In genomic region chr17:33647976-33648375, GRCh38 we compare ENCODE assay signal across 10 cellular contexts.
DNase-seq lines count a peak whose midpoint lies in the region; ATAC-seq and TF ChIP-seq lines count a peak whose summit lies in the region.
"Had no signal": no experiment of that assay in that cellular context is flagged by ENCODE, and none has a peak within 500 bp of the region (broad histone marks: within the 10 kb centered on the region; RNA-seq: fewer than 3 reads in every experiment).

No MANE protein-coding gene starts in this region.

- H3K27ac ChIP-seq in thyroid gland (no peak overlapping the region), ovary (no peak overlapping the region)
- H3K27ac ChIP-seq in naive thymus-derived CD4-positive, alpha-beta T cell (ENCODE audit: low read depth, low read length): no peak overlapping the region
- H3K27ac ChIP-seq: BLaER1 treated with 17β-estradiol and CSF1 and Interleukin-3, amounts not matched to agents 10 nM and 100 nM had no signal

- TF ChIP-seq CTCF in thyroid gland (IDR thresholded peaks at IDR 0.05): peak in 1 of 6 experiments; percentile 24
- TF ChIP-seq CTCF in ovary (IDR thresholded peaks at IDR 0.05): no peak

- H3K9me3 ChIP-seq in thyroid gland (no peaks in the 10 kb centered on the region), ovary (no peaks in the 10 kb centered on the region)
- no peaks in the 10 kb centered on the region for H3K9me3 ChIP-seq in naive thymus-derived CD4-positive, alpha-beta T cell (ENCODE audit: control insufficient read depth in 2 of 3, low read length in 3 of 3)
- H3K9me3 ChIP-seq: BLaER1 treated with 17β-estradiol and CSF1 and Interleukin-3, amounts not matched to agents 10 nM and 100 nM had no signal

- H3K4me1 Mint-ChIP-seq in naive thymus-derived CD4-positive, alpha-beta T cell: peaks cover 0 to 2% (median 0%) of the 10 kb centered on the region in 7 donors

- 31 to 40% methylated on average over 2 of the region's 2 CpGs for WGBS in thyroid gland, 2 donors
- 37 to 56% (median 42%) methylated on average over 2 of the region's 2 CpGs for WGBS in ovary, 3 donors

- H3K27me3 ChIP-seq in thyroid gland (no peaks in the 10 kb centered on the region), ovary (no peaks in the 10 kb centered on the region)
- no peaks in the 10 kb centered on the region for H3K27me3 ChIP-seq in naive thymus-derived CD4-positive, alpha-beta T cell (ENCODE audit: control insufficient read depth in 2 of 2, insufficient read depth in 2 of 2, low read length in 2 of 2)
- H3K27me3 ChIP-seq: BLaER1 treated with 17β-estradiol and CSF1 and Interleukin-3, amounts not matched to agents 10 nM and 100 nM had no signal

- DNase-seq in NK-92 treated with Interleukin-12 subunit alpha and Interleukin-12 subunit beta, amount 100 ng/mL, for 24 hours (lab: John Stamatoyannopoulos, UW): peak; percentile 9
- no peak for DNase-seq in NK-92 (lab: John Stamatoyannopoulos, UW; ENCODE audit: unreplicated experiment)
- peak; percentile 52 for DNase-seq in SK-N-DZ (ENCODE audit: low spot score)
- peak; percentile 7 for DNase-seq in hepatic stellate cell (ENCODE audit: low spot score)
- peak; percentile 67 for DNase-seq in superior temporal gyrus (ENCODE audit: extremely low spot score)
- DNase-seq in thyroid gland: no peak
- no peak for DNase-seq in naive thymus-derived CD4-positive, alpha-beta T cell
- no peak for DNase-seq in ovary
- DNase-seq: T-helper 17 cell had no signal

- ATAC-seq in naive thymus-derived CD4-positive, alpha-beta T cell: no peak
- ATAC-seq: T-helper 17 cell had no signal

- intact Hi-C loops in thyroid gland (cut with DNase I): no loop called here
- intact Hi-C loops in naive thymus-derived CD4-positive, alpha-beta T cell (cut with micrococcal nuclease): no loop called here
- intact Hi-C loops in ovary (cut with DNase I): no loop called here

- no peaks in the 10 kb centered on the region for H3K36me3 ChIP-seq in thyroid gland
- no peaks in the 10 kb centered on the region for H3K36me3 ChIP-seq in naive thymus-derived CD4-positive, alpha-beta T cell (ENCODE audit: control insufficient read depth in 2 of 3, insufficient read depth in 3 of 3, low read length in 3 of 3)
- H3K36me3 ChIP-seq in ovary: no peaks in the 10 kb centered on the region
- H3K36me3 ChIP-seq: BLaER1 treated with 17β-estradiol and CSF1 and Interleukin-3, amounts not matched to agents 10 nM and 100 nM had no signal

- H3K27me3 Mint-ChIP-seq in naive thymus-derived CD4-positive, alpha-beta T cell: peaks cover 10 to 28% (median 15%) of the 10 kb centered on the region in 5 donors

- POLR2A ChIA-PET in naive thymus-derived CD4-positive, alpha-beta T cell (lab: Charles Lee): no interaction called here

- H3K4me1 ChIP-seq in thyroid gland: no peaks in the 10 kb centered on the region
- H3K4me1 ChIP-seq in naive thymus-derived CD4-positive, alpha-beta T cell (ENCODE audit: control insufficient read depth in 2 of 2, insufficient read depth in 2 of 2, low read length in 2 of 2): no peaks in the 10 kb centered on the region
- no peaks in the 10 kb centered on the region for H3K4me1 ChIP-seq in ovary (ENCODE audit: insufficient read depth)
- H3K4me1 ChIP-seq: BLaER1 treated with 17β-estradiol and CSF1 and Interleukin-3, amounts not matched to agents 10 nM and 100 nM had no signal

- H3K9me3 Mint-ChIP-seq in naive thymus-derived CD4-positive, alpha-beta T cell: peaks cover 0 to 6% (median 0%) of the 10 kb centered on the region in 11 donors

- no peak for TF ChIP-seq EP300 in ovary (IDR thresholded peaks at IDR 0.05)

- no peaks in the 10 kb centered on the region for H3K36me3 Mint-ChIP-seq in naive thymus-derived CD4-positive, alpha-beta T cell

- H3K4me3 ChIP-seq in thyroid gland (replicated peaks in 1 of 3): no peak overlapping the region
- no peak overlapping the region for H3K4me3 ChIP-seq in naive thymus-derived CD4-positive, alpha-beta T cell (ENCODE audit: low read length)
- H3K4me3 ChIP-seq in ovary: no peak overlapping the region
- H3K4me3 ChIP-seq: BLaER1 treated with 17β-estradiol and CSF1 and Interleukin-3, amounts not matched to agents 10 nM and 100 nM had no signal

- CTCF ChIA-PET in naive thymus-derived CD4-positive, alpha-beta T cell (lab: Charles Lee): no interaction called here

- no peak overlapping the region for H3K4me3 Mint-ChIP-seq in naive thymus-derived CD4-positive, alpha-beta T cell
- H3K4me3 Mint-ChIP-seq: T-helper 17 cell had no signal

- TF ChIP-seq POLR2A in thyroid gland (IDR thresholded peaks at IDR 0.05) (no peak), ovary (IDR thresholded peaks at IDR 0.05) (no peak)

- H3K27ac Mint-ChIP-seq in naive thymus-derived CD4-positive, alpha-beta T cell: no peak overlapping the region
- H3K27ac Mint-ChIP-seq: T-helper 17 cell had no signal

Comparison
In these comparisons a context has a peak if more than half of its experiments do, and no peak if none do; other contexts are left out.
1. DNase-seq: peak in NK-92 treated with Interleukin-12 subunit alpha and Interleukin-12 subunit beta, amount 100 ng/mL, for 24 hours (single experiment), SK-N-DZ (single experiment), hepatic stellate cell (single experiment) and superior temporal gyrus (single experiment); none in NK-92 (single experiment), thyroid gland (0 of 2), naive thymus-derived CD4-positive, alpha-beta T cell (0 of 9) and ovary (0 of 5).